In genomic region chrX:1652011-1652811, GRCh38 we compare ENCODE assay signal across 9 cellular contexts. TPM values are rescaled to one million over a fixed set of nuclear protein-coding genes. Genes with fewer than 3 reads are reported as not detected.
DNase-seq lines count a peak whose midpoint lies in the region; FAIRE-seq and TF ChIP-seq lines count a peak whose summit lies in the region.
"Not testable (repeated sequence)": the region's sequence is repeated elsewhere in the genome, so short reads cannot be mapped to it uniquely, and the experiment has no call there.
"Had no signal": no experiment of that assay in that cellular context is flagged by ENCODE, and none has a peak within 500 bp of the region (broad histone marks: within the 10 kb centered on the region; RNA-seq: fewer than 3 reads in every experiment).

No MANE protein-coding gene starts in this region.

- not testable (repeated sequence) for H3K9ac ChIP-seq in Loucy (ENCODE audit: low read depth, low read length, poor library complexity, severe bottlenecking); colonic mucosa (ENCODE audit: low read depth in 2 of 2, low read length in 2 of 2)

- H3K9me2 ChIP-seq in Loucy (replicated peaks; ENCODE audit: low read depth, low read length), result not testable (repeated sequence)

- H3K27ac Mint-ChIP-seq in activated CD4-positive, alpha-beta T cell treated with anti-CD3 and anti-CD28 coated beads, Interleukin-2, amount 10 ng/mL, durations not matched to agents 24 days and 14 days, result peak overlapping the region; percentile 13

- H3F3A ChIP-seq in Loucy (ENCODE audit: low read depth), result not testable (repeated sequence)

- not testable (repeated sequence) for H3K36me3 ChIP-seq in Loucy (ENCODE audit: insufficient read depth, low read length); colonic mucosa

- H3K79me2 ChIP-seq in Loucy (ENCODE audit: insufficient read depth, low read length), result not testable (repeated sequence)

- intact Hi-C loops in activated CD4-positive, alpha-beta T cell treated with anti-CD3 and anti-CD28 coated beads, Interleukin-2, amount 10 ng/mL, durations not matched to agents 24 days and 14 days (cut with micrococcal nuclease), result loop anchor here (1.0 to 10.0 kb wide), 2 partner anchors 853 to 941 kb away; partner anchors contain the start of genes DHRSX and ZBED1
- intact Hi-C loops in colonic mucosa (cut with DNase I), result loop anchor here (5.0 kb wide), 1 partner anchor 935 kb away; no protein-coding TSS in a partner anchor

- not testable (repeated sequence) for H3K4me1 Mint-ChIP-seq in activated CD4-positive, alpha-beta T cell treated with anti-CD3 and anti-CD28 coated beads, Interleukin-2, amount 10 ng/mL, durations not matched to agents 24 days and 14 days

- not testable (repeated sequence) for H3K27me3 ChIP-seq in Loucy (ENCODE audit: insufficient read depth, low read length, poor library complexity, severe bottlenecking); colonic mucosa

- H2AFZ ChIP-seq in Loucy (ENCODE audit: low read length), result not testable (repeated sequence)

- DNase-seq in AG08396 (ENCODE audit: low spot score) (peak; percentile 43), GM12891 (ENCODE audit: insufficient read length, low spot score) (peak; percentile 41), NOMO-1 treated with DMSO at 0.1 percent for 48 hours (lab: John Stamatoyannopoulos, UW; ENCODE audit: unreplicated experiment) (peak; percentile 80), colonic mucosa (peak; percentile 32), iris pigment epithelial cell (ENCODE audit: low read depth) (peak; percentile 52), retina (peak; percentile 48)
- peak; percentile 76 for DNase-seq in activated CD4-positive, alpha-beta T cell treated with anti-CD3 and anti-CD28 coated beads, Interleukin-2, amount 10 ng/mL, durations not matched to agents 24 days and 14 days

- H3K27me3 Mint-ChIP-seq in activated CD4-positive, alpha-beta T cell treated with anti-CD3 and anti-CD28 coated beads, Interleukin-2, amount 10 ng/mL, durations not matched to agents 24 days and 14 days, result not testable (repeated sequence)

- not testable (repeated sequence) for H3K4me2 ChIP-seq in Loucy (ENCODE audit: low read depth, low read length, poor library complexity, severe bottlenecking)

- H3K4me1 ChIP-seq in Loucy (ENCODE audit: insufficient read depth, low read length, poor library complexity, severe bottlenecking); colonic mucosa: not testable (repeated sequence)

- H4K20me1 ChIP-seq in Loucy (ENCODE audit: insufficient read depth, low read length, poor library complexity, severe bottlenecking), result not testable (repeated sequence)

- not testable (repeated sequence) for H3K36me3 Mint-ChIP-seq in activated CD4-positive, alpha-beta T cell treated with anti-CD3 and anti-CD28 coated beads, Interleukin-2, amount 10 ng/mL, durations not matched to agents 24 days and 14 days (ENCODE audit: low read depth)

- TF ChIP-seq POLR2A in GM12891 (IDR thresholded peaks at IDR 0.05; ENCODE audit: low read depth, low read length), result not testable (repeated sequence)

- not testable (repeated sequence) for H3K27ac ChIP-seq in colonic mucosa

- not testable (repeated sequence) for H3K4me3 ChIP-seq in Loucy (ENCODE audit: low read length, poor library complexity, severe bottlenecking); colonic mucosa

- H3K4me3 Mint-ChIP-seq in activated CD4-positive, alpha-beta T cell treated with anti-CD3 and anti-CD28 coated beads, Interleukin-2, amount 10 ng/mL, durations not matched to agents 24 days and 14 days, result not testable (repeated sequence)

- peak; percentile 63 for TF ChIP-seq CTCF in Loucy (conservative IDR thresholded peaks at IDR 0.05; ENCODE audit: low read length)
- TF ChIP-seq CTCF in colonic mucosa (IDR thresholded peaks at IDR 0.05), result peak; percentile 80

- H3K9me3 Mint-ChIP-seq in activated CD4-positive, alpha-beta T cell treated with anti-CD3 and anti-CD28 coated beads, Interleukin-2, amount 10 ng/mL, durations not matched to agents 24 days and 14 days, result not testable (repeated sequence)

- not testable (repeated sequence) for H3K9me3 ChIP-seq in Loucy (ENCODE audit: insufficient read depth, low read depth, low read length); colonic mucosa

- FAIRE-seq in GM12891 (lab: Jason Lieb, UNC), result peak; percentile 91

TF ChIP-seq in GM12891, 5 proteins besides CTCF, POLR2A, EP300 and RAD21:
- TF ChIP-seq SPI1 (IDR thresholded peaks at IDR 0.05; ENCODE audit: low read depth, low read length), result peak; percentile 34; the same call in 1 of the 2 replicates

RNA-seq across cellular contexts. Expression of gene ASMT, which starts 37.4 kb away (rescaled TPM):
- 1.7 TPM for polyA plus RNA-seq in GM12891 (2012; ENCODE audit: low read depth, missing spikeins)
- 0.21 TPM in 1 of 2 replicates, not detected in the other for total RNA-seq in activated CD4-positive, alpha-beta T cell treated with anti-CD3 and anti-CD28 coated beads, Interleukin-2, amount 10 ng/mL, durations not matched to agents 24 days and 14 days
- total RNA-seq in colonic mucosa, result under 1 TPM in 1 of 2 donors, not detected in 1; 0.27 TPM
- total RNA-seq: lower leg skin had no signal
